In the genomic region with DNA sequence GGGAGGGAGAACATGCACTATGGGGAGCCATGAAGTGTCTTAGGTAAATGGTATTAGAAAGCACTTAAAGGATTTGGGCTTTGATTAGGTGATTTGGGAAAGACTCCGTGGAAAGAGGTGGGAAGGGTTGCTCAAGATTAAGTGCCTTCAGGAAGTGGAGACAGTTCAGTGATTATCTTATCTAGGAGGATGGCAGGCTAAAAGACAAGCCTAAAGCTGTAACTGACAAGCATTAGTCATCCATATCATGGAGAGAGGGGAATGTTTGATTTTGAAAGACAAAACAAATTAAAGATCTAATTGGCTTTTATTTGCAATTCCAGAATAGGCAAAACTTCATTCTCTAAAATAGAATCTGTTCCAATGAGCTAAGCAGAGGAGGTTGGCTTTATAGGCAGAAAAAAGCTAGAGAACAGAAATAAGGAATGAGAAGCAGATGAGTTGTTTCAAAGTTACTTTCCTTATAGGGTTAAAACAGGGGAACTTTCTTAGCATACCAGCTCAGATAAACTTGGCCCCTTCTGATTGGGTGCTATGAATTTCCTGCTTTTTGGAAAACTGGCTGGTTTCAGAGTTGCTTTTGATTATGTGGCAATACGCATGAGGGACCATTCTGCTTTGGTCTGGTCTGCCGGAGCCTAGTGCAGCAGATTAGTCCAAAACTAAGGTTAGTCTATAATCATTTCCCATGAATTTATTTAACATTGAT, we compare ENCODE assay signal across 11 cellular contexts. TPM values are rescaled to one million over a fixed set of nuclear protein-coding genes. Genes with fewer than 3 reads are reported as not detected.
DNase-seq lines count a peak whose midpoint lies in the region; ATAC-seq, FAIRE-seq and TF ChIP-seq lines count a peak whose summit lies in the region.
"Had no signal": no experiment of that assay in that cellular context is flagged by ENCODE, and none has a peak within 500 bp of the region (broad histone marks: within the 10 kb centered on the region; RNA-seq: fewer than 3 reads in every experiment).

No MANE protein-coding gene starts in this region.

- peaks cover under 1% of the 10 kb centered on the region for H3K9me3 Mint-ChIP-seq in activated CD8-positive, alpha-beta memory T cell treated with anti-CD3 and anti-CD28 coated beads, Interleukin-2, amount 10 ng/mL, durations not matched to agents 7 days and 5 days (ENCODE audit: low read depth)

- peak overlapping the region; percentile 2; the same call in 1 of the 2 replicates for H3K27ac ChIP-seq in H1 (ENCODE audit: low read depth, low read length)
- peak overlapping the region in 2 of 4 donors; percentile 93 to 95 for H3K27ac ChIP-seq in pancreas

- DNase-seq in activated CD8-positive, alpha-beta memory T cell treated with anti-CD3 and anti-CD28 coated beads, Interleukin-2, amount 10 ng/mL, durations not matched to agents 7 days and 5 days = no peak
- no peak for DNase-seq in activated CD8-positive, alpha-beta memory T cell treated with anti-CD3 and anti-CD28 coated beads for 24 hours
- DNase-seq in OCI-M1 (lab: John Stamatoyannopoulos, UW) (peak; percentile 73), H1 (ENCODE audit: low read depth in 1 of 2, low spot score in 2 of 2) (no peak), pancreas (no peak), posterior cingulate gyrus (no peak), NAMALWA (ENCODE audit: low spot score) (no peak)
- DNase-seq in stimulated activated CD4-positive, alpha-beta T cell treated with anti-CD3 and anti-CD28 coated beads, Interleukin-2, amount 100 ng/mL, for 24 hours = no peak
- DNase-seq: activated CD4-positive, alpha-beta T cell treated with anti-CD3 and anti-CD28 coated beads for 4 hours; cerebellar nuclear complex; NCI-H1048 had no signal

- no peak overlapping the region for H2BK120ac ChIP-seq in H1 (replicated peaks; ENCODE audit: low read depth, low read length)

- H3K56ac ChIP-seq in H1 (replicated peaks; ENCODE audit: insufficient read length, low read depth, low read length) = no peak overlapping the region

- H2BK5ac ChIP-seq in H1 (ENCODE audit: low read depth, low read length) = 0 out of 2 replicates have a peak overlapping the region, but pooled peaks have one; percentile 26

- H2BK12ac ChIP-seq in H1 (ENCODE audit: low read depth, low read length) = no peak overlapping the region; the same call in 1 of the 2 replicates

- H2BK20ac ChIP-seq in H1 (ENCODE audit: low read length) = no peak overlapping the region

- H2AK5ac ChIP-seq in H1 (ENCODE audit: low read depth, low read length) = peak overlapping the region; percentile 69; the same call in 1 of the 2 replicates

- H3K9ac ChIP-seq in H1 (replicated peaks in 1 of 4; ENCODE audit: extremely low read depth in 1 of 4, low read depth in 3 of 4, low read length in 3 of 4) = no peak overlapping the region

- H3K14ac ChIP-seq in H1 (ENCODE audit: insufficient read length) = no peak overlapping the region

- H3K18ac ChIP-seq in H1 (ENCODE audit: extremely low read depth, low read length) = no peak overlapping the region

- TF ChIP-seq RAD21 in H1 (IDR thresholded peaks at IDR 0.05 in 1 of 2, conservative IDR thresholded peaks at IDR 0.05 in 1 of 2; ENCODE audit: low read depth in 2 of 2, low read length in 2 of 2) = no peak

- peak overlapping the region; percentile 15 for H3K4me3 Mint-ChIP-seq in activated CD8-positive, alpha-beta memory T cell treated with anti-CD3 and anti-CD28 coated beads, Interleukin-2, amount 10 ng/mL, durations not matched to agents 7 days and 5 days

- H3K4me2 ChIP-seq in H1 (ENCODE audit: insufficient read depth in 1 of 2, low read depth in 2 of 2, low read length in 2 of 2) = peak overlapping the region; percentile 67 to 71

- H3K36me3 Mint-ChIP-seq in activated CD8-positive, alpha-beta memory T cell treated with anti-CD3 and anti-CD28 coated beads, Interleukin-2, amount 10 ng/mL, durations not matched to agents 7 days and 5 days = peaks cover 9% of the 10 kb centered on the region

- H3K79me2 ChIP-seq in H1 (ENCODE audit: control insufficient read depth in 1 of 2, insufficient read depth in 2 of 2, low read length in 2 of 2) = peaks cover 7 to 29% of the 10 kb centered on the region in 2 experiments

- H3K4me3 ChIP-seq in H1 (ENCODE audit: extremely low read depth in 1 of 4, insufficient read depth in 2 of 4, low read depth in 3 of 4, low read length in 4 of 4) (peak overlapping the region in 1 of 4 experiments; percentile 82; a peak in 2 of 8 replicates), pancreas (peak overlapping the region in 3 of 4 donors; percentile 43 to 74 (median 52))

- CTCF ChIA-PET in activated CD8-positive, alpha-beta memory T cell treated with anti-CD3 and anti-CD28 coated beads, Interleukin-2, amount 10 ng/mL, durations not matched to agents 7 days and 5 days (lab: Charles Lee) = interaction anchor here (1.4 kb wide), 1 partner anchor 28 kb away, joined by 3 read pairs; no protein-coding TSS in a partner anchor
- CTCF ChIA-PET in H1 (lab: Charles Lee; ENCODE audit: partially characterized antibody) = interaction anchor here (0.7 to 2.9 kb wide), 5 partner anchors 10 to 38 kb away, joined by 3 to 7 read pairs (median 4); no protein-coding TSS in a partner anchor

- peak overlapping the region; percentile 4 for H3K27ac Mint-ChIP-seq in activated CD8-positive, alpha-beta memory T cell treated with anti-CD3 and anti-CD28 coated beads, Interleukin-2, amount 10 ng/mL, durations not matched to agents 7 days and 5 days

- H4K20me1 ChIP-seq in H1 (replicated peaks in 1 of 2; ENCODE audit: control insufficient read depth in 1 of 2, insufficient read depth in 2 of 2, low read length in 2 of 2) = peaks cover 0 to 4% of the 10 kb centered on the region in 2 experiments

- no peak for TF ChIP-seq EP300 in H1 (IDR thresholded peaks at IDR 0.05; ENCODE audit: borderline replicate concordance in 1 of 2, low read depth in 2 of 2, low read length in 2 of 2)

- WGBS in H1 (ENCODE audit: extremely low coverage in 1 of 2, insufficient coverage in 1 of 2, insufficient read length in 1 of 2, insufficient replicate concordance in 2 of 2, low coverage in 1 of 2, low lambda C conversion rate in 2 of 2, missing lambda C conversion rate in 1 of 2), 2 experiments = 68% methylated on average over 3 of the region's 3 CpGs; no CpG with 5 or more reads in 1 of the 2 experiments
- 28 to 41% methylated on average over 3 of the region's 3 CpGs for WGBS in pancreas, 2 donors

- TF ChIP-seq POLR2A in H1 (IDR thresholded peaks at IDR 0.05; ENCODE audit: control extremely low read depth in 1 of 2, low read depth in 2 of 2, low read length in 2 of 2) = 0 out of 3 replicates have a peak, but pooled peaks of 1 of the 2 experiments have one; percentile 24

- no peak overlapping the region for H4K5ac ChIP-seq in H1 (ENCODE audit: insufficient read length, low read depth, low read length)

- no peak overlapping the region for H3K4ac ChIP-seq in H1 (replicated peaks; ENCODE audit: insufficient read length, low read depth, low read length)

- peaks cover 5% of the 10 kb centered on the region for H3K27me3 Mint-ChIP-seq in activated CD8-positive, alpha-beta memory T cell treated with anti-CD3 and anti-CD28 coated beads, Interleukin-2, amount 10 ng/mL, durations not matched to agents 7 days and 5 days

- H3K4me1 Mint-ChIP-seq in activated CD8-positive, alpha-beta memory T cell treated with anti-CD3 and anti-CD28 coated beads, Interleukin-2, amount 10 ng/mL, durations not matched to agents 7 days and 5 days = peaks cover 35% of the 10 kb centered on the region

- no peak overlapping the region for H4K8ac ChIP-seq in H1 (ENCODE audit: extremely low read depth, insufficient read depth, low read length)

- H3K9me3 ChIP-seq in H1 (ENCODE audit: insufficient read depth in 2 of 2, low read depth in 1 of 2, low read length in 1 of 2) (no peaks in the 10 kb centered on the region), pancreas (no peaks in the 10 kb centered on the region)

- TF ChIP-seq CTCF in H1 (IDR thresholded peaks at IDR 0.05; ENCODE audit: control extremely low read depth in 1 of 3, insufficient read depth in 1 of 3, low read depth in 1 of 3, low read length in 3 of 3) = no peak
- TF ChIP-seq CTCF in pancreas (IDR thresholded peaks at IDR 0.05) = no peak

- no peak overlapping the region for H2BK15ac ChIP-seq in H1 (ENCODE audit: low read length)

- FAIRE-seq in H1 (lab: Jason Lieb, UNC) (no peak), pancreas (lab: Jason Lieb, UNC) (no peak)

- no peaks in the 10 kb centered on the region for H3K27me3 ChIP-seq in H1 (replicated peaks in 1 of 4; ENCODE audit: control insufficient read depth in 3 of 4, extremely low read depth in 1 of 4, insufficient read depth in 3 of 4, low read length in 3 of 4)
- H3K27me3 ChIP-seq in pancreas = no peaks in the 10 kb centered on the region

- peaks cover 0 to 5% (median 4%) of the 10 kb centered on the region in 4 experiments; a peak in 3 of 7 replicates for H3K4me1 ChIP-seq in H1 (replicated peaks in 1 of 4; ENCODE audit: control insufficient read depth in 3 of 4, insufficient read depth in 4 of 4, low read length in 3 of 4)
- peaks cover 4 to 12% (median 10%) of the 10 kb centered on the region in 3 donors for H3K4me1 ChIP-seq in pancreas

- no peak overlapping the region for H3K23ac ChIP-seq in H1 (ENCODE audit: insufficient read length)

- intact Hi-C loops in pancreas (cut with DNase I) (no loop called here), posterior cingulate gyrus (cut with DNase I) (loop anchor here (10.0 kb wide), 1 partner anchor 229 kb away; a partner anchor contains a TSS)

- POLR2A ChIA-PET in H1 (lab: Charles Lee; ENCODE audit: partially characterized antibody) = interaction anchor here (1.3 to 2.6 kb wide), 4 partner anchors 8 to 96 kb away, joined by 4 to 12 read pairs (median 7); no protein-coding TSS in a partner anchor

- no peak for ATAC-seq in activated CD8-positive, alpha-beta memory T cell treated with anti-CD3 and anti-CD28 coated beads, Interleukin-2, amount 10 ng/mL, durations not matched to agents 7 days and 5 days
- peak in 3 of 4 donors; percentile 4 to 33 (median 6) for ATAC-seq in pancreas

- peaks cover 4% of the 10 kb centered on the region; the same call in 1 of the 2 replicates for H3K23me2 ChIP-seq in H1 (ENCODE audit: low read depth, low read length)

- H2AFZ ChIP-seq in H1 (ENCODE audit: low read length) = no peak overlapping the region

- peaks cover 7% of the 10 kb centered on the region for H3K79me1 ChIP-seq in H1 (ENCODE audit: low read depth, low read length)

- H3K36me3 ChIP-seq in H1 (ENCODE audit: control insufficient read depth in 2 of 4, insufficient read depth in 4 of 4, low read length in 3 of 4) = peaks cover 0 to 7% (median 2%) of the 10 kb centered on the region in 4 experiments; a peak in 3 of 8 replicates
- H3K36me3 ChIP-seq in pancreas = no peaks in the 10 kb centered on the region

- no peak overlapping the region for H4K91ac ChIP-seq in H1 (replicated peaks; ENCODE audit: insufficient read length, low read length)

RNA-seq across cellular contexts. Expression of a gene that starts 1.8 kb away (rescaled TPM):
- total RNA-seq in activated CD8-positive, alpha-beta memory T cell treated with anti-CD3 and anti-CD28 coated beads, Interleukin-2, amount 10 ng/mL, durations not matched to agents 7 days and 5 days = 10 to 100 TPM; 24.9 to 34.7 TPM
- total RNA-seq in H1 (2021; fragmentation: NEBNext Ultra II Directional; extraction: Animal tissue kit (Norgen Biotek cat#: 25700)) = 28.3 and 30.8 TPM in 2 replicates
- polyA plus RNA-seq in H1 (2011; rRNA removed) (4.9 and 8.0 TPM in 2 replicates), pancreas (under 1 TPM in 1 of 2 donors, not detected in 1; 0.42 TPM)
- 7.7 TPM for polyA plus RNA-seq in H1 (2011; cell fraction: cytosol; rRNA removed)
- polyA plus RNA-seq in H1 (2011; cell fraction: nucleus; rRNA removed) = 9.3 TPM
- polyA plus RNA-seq in H1 (2012, experiment 1 of 2) = 7.6 to 18.8 TPM (median 10.0 TPM) in 4 replicates
- polyA plus RNA-seq in H1 (2012, experiment 2 of 2) = 1.3 TPM
- 14.0 TPM for polyA plus RNA-seq in H1 (2013, experiment 1 of 2)
- 13.4 TPM for polyA plus RNA-seq in H1 (2013, experiment 2 of 2)
- 30.5 and 30.6 TPM in 2 replicates for polyA minus RNA-seq in H1 (2011; rRNA and poly(A)+ RNA removed)
- 12.0 TPM for polyA minus RNA-seq in H1 (2011; cell fraction: cytosol; rRNA and poly(A)+ RNA removed)
- 71.2 TPM for polyA minus RNA-seq in H1 (2011; cell fraction: nucleus; rRNA and poly(A)+ RNA removed)
- 1 to 10 TPM in 1 of 6 donors, under 1 TPM in 5; 0.12 to 1.3 (median 0.43) TPM for total RNA-seq in pancreas

Comparison
In these comparisons a context has a peak if more than half of its experiments do, and no peak if none do; other contexts are left out.
1. RNA of a gene that starts 1.8 kb away (total RNA-seq): 24.9 to 34.7 TPM in activated CD8-positive, alpha-beta memory T cell treated with anti-CD3 and anti-CD28 coated beads, Interleukin-2, amount 10 ng/mL, durations not matched to agents 7 days and 5 days and 28.3 to 30.8 TPM in H1; 0.12 to 1.3 TPM in pancreas; every median in the first group is over 10 times any median in the second.